In the genomic region with DNA sequence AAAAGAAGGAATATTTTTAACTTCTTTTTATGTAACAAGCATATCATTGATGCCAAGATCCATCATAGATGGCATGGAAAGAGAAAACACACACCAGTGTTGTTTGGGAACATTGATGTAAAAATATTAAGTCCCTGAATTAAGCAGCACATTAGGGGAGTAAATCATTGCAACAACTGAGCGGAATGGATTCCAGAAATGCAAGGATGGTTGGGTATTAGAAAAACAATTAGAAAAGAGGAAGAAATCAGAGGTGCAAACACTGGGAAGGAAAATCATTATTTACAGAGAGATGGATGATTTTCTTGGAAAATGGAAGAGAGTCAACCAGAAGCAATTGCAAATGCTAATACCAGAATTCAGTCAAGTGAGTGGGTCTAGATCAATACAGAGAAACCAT, we compare ENCODE assay signal across 8 cellular contexts. TPM values are rescaled to one million over a fixed set of nuclear protein-coding genes. Genes with fewer than 3 reads are reported as not detected.
"Had no signal": no experiment of that assay in that cellular context is flagged by ENCODE, and none has a peak within 500 bp of the region (broad histone marks: within the 10 kb centered on the region; RNA-seq: fewer than 3 reads in every experiment).

No MANE protein-coding gene starts in this region.

- DNase-seq: GDM1, GF-D8 had no signal

- FAIRE-seq: G401.6, GM12891, GM12892, GM18507, GM19239 had no signal

RNA-seq across cellular contexts. Expression of a gene that starts 8.1 kb away (rescaled TPM):
- total RNA-seq: G401 had no signal
